Comparison of ENCODE assay signal across 3 cellular contexts in genomic region chr13:75556961-75557360, GRCh38.
TF ChIP-seq lines count a peak whose summit lies in the region.

No MANE protein-coding gene starts in this region.

TF ChIP-seq in HepG2, 621 proteins besides CTCF, POLR2A, EP300 and RAD21:
- no peak for TF ChIP-seq ZSCAN20 (CRISPR knock-in tag; IDR thresholded peaks at IDR 0.05; ENCODE audit: borderline replicate concordance)
- TF ChIP-seq ZKSCAN1 (IDR thresholded peaks at IDR 0.05; ENCODE audit: low read length) = no peak
- no peak for TF ChIP-seq ZNF446 (CRISPR knock-in tag; IDR thresholded peaks at IDR 0.05)
- TF ChIP-seq ZNF121 (CRISPR knock-in tag; IDR thresholded peaks at IDR 0.05) = 0 out of 2 replicates have a peak, but pooled peaks have one; percentile 28
- TF ChIP-seq MAX (IDR thresholded peaks at IDR 0.05) = no peak
- no peak for TF ChIP-seq GZF1 (CRISPR knock-in tag; IDR thresholded peaks at IDR 0.05)
- no peak for TF ChIP-seq E2F2 (CRISPR knock-in tag; IDR thresholded peaks at IDR 0.05; ENCODE audit: borderline replicate concordance)
- no peak for TF ChIP-seq ZNF510 (CRISPR knock-in tag; IDR thresholded peaks at IDR 0.05; ENCODE audit: low read depth)
- no peak for TF ChIP-seq ZNF850 (CRISPR knock-in tag; conservative IDR thresholded peaks at IDR 0.05)
- TF ChIP-seq MBD4 (IDR thresholded peaks at IDR 0.05; ENCODE audit: borderline replicate concordance, low read length) = no peak
- no peak for TF ChIP-seq ZSCAN21 (CRISPR knock-in tag; IDR thresholded peaks at IDR 0.05; ENCODE audit: borderline replicate concordance)
- TF ChIP-seq SUZ12 (IDR thresholded peaks at IDR 0.05; ENCODE audit: low read depth, low read length) = no peak
- TF ChIP-seq RAD51 (IDR thresholded peaks at IDR 0.05; ENCODE audit: borderline replicate concordance) = no peak
- TF ChIP-seq ZNF770 (CRISPR knock-in tag; IDR thresholded peaks at IDR 0.05) = 0 out of 2 replicates have a peak, but pooled peaks have one; percentile 17

TF ChIP-seq in K562, 482 proteins besides CTCF, POLR2A, EP300 and RAD21:
- TF ChIP-seq ZNF121 (CRISPR knock-in tag; conservative IDR thresholded peaks at IDR 0.05) (peak; percentile 58; the same call in 1 of the 2 replicates), ZBTB17 (CRISPR knock-in tag; IDR thresholded peaks at IDR 0.05) (no peak)

TF ChIP-seq in SK-N-SH treated with all-trans-retinoic acid at 6 μM for 48 hours, 23 proteins besides CTCF, POLR2A, EP300 and RAD21:
- no peak for TF ChIP-seq ISL1 (CRISPR knock-in tag; IDR thresholded peaks at IDR 0.05)
- TF ChIP-seq TSHZ2 (CRISPR knock-in tag; IDR thresholded peaks at IDR 0.05) = no peak
- TF ChIP-seq ZC3H10 (CRISPR knock-in tag; IDR thresholded peaks at IDR 0.05) = no peak
- no peak for TF ChIP-seq POU6F1 (CRISPR knock-in tag; IDR thresholded peaks at IDR 0.05; ENCODE audit: borderline replicate concordance, low read depth)
- no peak for TF ChIP-seq PATZ1 (CRISPR knock-in tag; IDR thresholded peaks at IDR 0.05; ENCODE audit: borderline replicate concordance)
- TF ChIP-seq TCF4 (CRISPR knock-in tag; IDR thresholded peaks at IDR 0.05; ENCODE audit: borderline replicate concordance) = no peak
TF ChIP-seq in SK-N-SH treated with all-trans-retinoic acid at 6 μM for 48 hours: peak in this region for 0.
